8 cellular contexts compared by ENCODE assay signal in the genomic region with DNA sequence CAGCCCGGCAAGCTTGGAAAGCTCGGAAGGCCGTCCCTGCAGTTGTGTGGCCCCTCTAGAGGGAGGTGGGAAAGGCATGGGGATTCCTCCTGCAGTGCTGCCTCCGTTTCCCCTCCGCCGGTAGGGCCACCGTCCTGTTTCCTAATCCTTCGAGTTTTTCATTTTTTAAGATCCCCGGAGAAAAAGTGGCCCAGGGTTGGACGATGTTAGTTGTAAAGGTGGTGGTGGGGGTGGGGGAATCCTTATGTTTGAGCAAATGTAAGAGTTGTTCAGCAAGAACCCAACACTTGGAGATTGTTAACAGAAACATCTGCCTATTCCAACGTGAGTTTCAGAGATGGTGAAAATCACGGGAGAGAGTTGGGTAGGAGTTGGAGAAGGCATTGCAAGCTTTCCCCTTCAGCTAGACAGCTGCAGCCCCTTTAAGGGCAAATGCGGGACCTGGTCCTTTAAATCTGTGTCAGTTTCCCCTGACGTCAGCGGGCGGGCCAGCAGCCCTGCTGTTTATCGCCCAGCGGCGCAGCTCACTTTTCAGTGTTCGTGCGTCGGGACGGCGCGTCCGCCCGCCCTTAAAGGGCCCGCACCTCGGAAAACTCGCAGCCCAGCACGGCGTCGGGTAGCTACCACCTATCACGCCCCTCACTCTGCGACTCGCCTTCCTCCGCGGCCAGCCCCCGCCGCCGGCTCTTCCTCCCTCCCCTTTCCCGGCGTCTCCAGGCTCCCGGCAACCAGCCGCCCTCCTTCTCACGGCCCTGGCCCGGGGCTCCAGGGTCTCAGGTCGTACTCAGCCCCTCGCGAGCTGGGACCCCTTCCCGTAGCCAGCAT.
A peak's percentile ranks its signal among the peaks of the same experiment; 100 is the strongest.
DNase-seq lines count a peak whose midpoint lies in the region; ATAC-seq and TF ChIP-seq lines count a peak whose summit lies in the region.

A gene (plus strand): TSS at position 534 of the 825 bp plus-strand sequence. CDS start 521 bp downstream, outside the sequence.

- H3K4me1 Mint-ChIP-seq in nephron progenitor cell, result peaks cover 51% of the 10 kb centered on the region
- H3K4me1 Mint-ChIP-seq in stimulated activated naive CD8-positive, alpha-beta T cell treated with anti-CD3 and anti-CD28 coated beads, Interleukin-15, amount 100 ng/mL, for 72 hours, result peaks cover 33% of the 10 kb centered on the region

- peak within 1 kb of the TSS; percentile 96 for H2AFZ ChIP-seq in MM.1S (ENCODE audit: low read length)

- no peaks in the 10 kb centered on the region for H3K79me2 ChIP-seq in MM.1S (ENCODE audit: low read length)

- H3K4me1 ChIP-seq in HAP-1 (peaks cover 20% of the 10 kb centered on the region), MM.1S (ENCODE audit: low read length) (peaks cover 15% of the 10 kb centered on the region)

- H3K4me3 ChIP-seq in HAP-1 (peak within 1 kb of the TSS; percentile 56), MM.1S (ENCODE audit: low read length) (peak within 1 kb of the TSS; percentile 94)

- peak within 1 kb of the TSS; percentile 97 for H3K4me3 Mint-ChIP-seq in nephron progenitor cell
- H3K4me3 Mint-ChIP-seq in stimulated activated naive CD8-positive, alpha-beta T cell treated with anti-CD3 and anti-CD28 coated beads, Interleukin-15, amount 100 ng/mL, for 72 hours, result peak within 1 kb of the TSS; percentile 95

- no peaks in the 10 kb centered on the region for H3K9me3 Mint-ChIP-seq in nephron progenitor cell
- H3K9me3 Mint-ChIP-seq in stimulated activated naive CD8-positive, alpha-beta T cell treated with anti-CD3 and anti-CD28 coated beads, Interleukin-15, amount 100 ng/mL, for 72 hours, result no peaks in the 10 kb centered on the region

- peak within 1 kb of the TSS; percentile 94 for H3K4me2 ChIP-seq in MM.1S (ENCODE audit: low read depth, low read length)

- in situ Hi-C loops in HAP-1 (cut with MboI; ENCODE audit: low sequenced_read_pairs), result no loop called here

- DNase-seq in ELR (ENCODE audit: low read depth) (peak; percentile 92), HAP-1 (ENCODE audit: low spot score in 2 of 2) (peak; percentile 90 to 94), MM.1S (peak; percentile 95), SIG-M5 (lab: John Stamatoyannopoulos, UW) (peak; percentile 13), activated gamma-delta T cell (lab: John Stamatoyannopoulos, UW) (peak; percentile 77), fibroblast of the conjunctiva (ENCODE audit: low read depth) (peak; percentile 79), nephron progenitor cell (peak; percentile 90)
- peak; percentile 84 to 89 for DNase-seq in stimulated activated naive CD8-positive, alpha-beta T cell treated with anti-CD3 and anti-CD28 coated beads, Interleukin-15, amount 100 ng/mL, for 72 hours

- no peaks in the 10 kb centered on the region for H3K9me2 ChIP-seq in MM.1S (replicated peaks; ENCODE audit: insufficient read depth, low read length)

- no peaks in the 10 kb centered on the region for H3K27me3 ChIP-seq in HAP-1 (ENCODE audit: low read depth)
- H3K27me3 ChIP-seq in MM.1S (replicated peaks; ENCODE audit: insufficient read depth, low read length), result no peaks in the 10 kb centered on the region

- H3K9ac ChIP-seq in MM.1S (ENCODE audit: low read length), result peak within 1 kb of the TSS; percentile 77

- peak; percentile 98 for ATAC-seq in stimulated activated naive CD8-positive, alpha-beta T cell treated with anti-CD3 and anti-CD28 coated beads, Interleukin-15, amount 100 ng/mL, for 72 hours

- H3K36me3 ChIP-seq in HAP-1 (replicated peaks) (peaks cover 3% of the 10 kb centered on the region), MM.1S (replicated peaks; ENCODE audit: insufficient read depth, low read length) (no peaks in the 10 kb centered on the region)

- peaks cover 5% of the 10 kb centered on the region for H3K36me3 Mint-ChIP-seq in nephron progenitor cell (ENCODE audit: low read depth)

- H3K27ac Mint-ChIP-seq in nephron progenitor cell, result peak within 1 kb of the TSS; percentile 98
- peak within 1 kb of the TSS; percentile 87 to 92 for H3K27ac Mint-ChIP-seq in stimulated activated naive CD8-positive, alpha-beta T cell treated with anti-CD3 and anti-CD28 coated beads, Interleukin-15, amount 100 ng/mL, for 72 hours

- H3K27ac ChIP-seq in MM.1S (ENCODE audit: low read length), result peak within 1 kb of the TSS; percentile 18; the same call in 1 of the 2 replicates

- no peaks in the 10 kb centered on the region for H4K20me1 ChIP-seq in MM.1S (ENCODE audit: insufficient read depth, low read length)

- H3K9me3 ChIP-seq in HAP-1 (no peaks in the 10 kb centered on the region), MM.1S (replicated peaks; ENCODE audit: insufficient read depth, low read length) (no peaks in the 10 kb centered on the region)

- TF ChIP-seq CTCF in MM.1S (IDR thresholded peaks at IDR 0.05; ENCODE audit: low read length), result no peak
- TF ChIP-seq CTCF in nephron progenitor cell (IDR thresholded peaks at IDR 0.05), result no peak

- H3F3A ChIP-seq in MM.1S (ENCODE audit: insufficient read depth, low read length), result 0 out of 2 replicates have a peak, but pooled peaks cover 2% of the 10 kb centered on the region

- H3K27me3 Mint-ChIP-seq in nephron progenitor cell (ENCODE audit: low read depth, poor library complexity), result peaks cover 3% of the 10 kb centered on the region
- no peaks in the 10 kb centered on the region for H3K27me3 Mint-ChIP-seq in stimulated activated naive CD8-positive, alpha-beta T cell treated with anti-CD3 and anti-CD28 coated beads, Interleukin-15, amount 100 ng/mL, for 72 hours

Comparison
In these comparisons a context has a peak if more than half of its experiments do, and no peak if none do; other contexts are left out.
1. Peak in every context shown above with its lines: DNase-seq, ATAC-seq, H3K4me3 ChIP-seq and H3K27ac ChIP-seq.
2. DNase-seq: peak in every context shown above with its lines; median percentile 95 in MM.1S; 92 in ELR; 92 in HAP-1; 90 in nephron progenitor cell; 86 in stimulated activated naive CD8-positive, alpha-beta T cell treated with anti-CD3 and anti-CD28 coated beads, Interleukin-15, amount 100 ng/mL, for 72 hours; 79 in fibroblast of the conjunctiva; 77 in activated gamma-delta T cell; 13 in SIG-M5.